In genomic region chr13:86831084-86831483, GRCh38 we compare ENCODE assay signal across 21 cellular contexts.
"Had no signal": no experiment of that assay in that cellular context is flagged by ENCODE, and none has a peak within 500 bp of the region (broad histone marks: within the 10 kb centered on the region; RNA-seq: fewer than 3 reads in every experiment).

No MANE protein-coding gene starts in this region.

- ATAC-seq: HepG2 had no signal

- H3K4me2 ChIP-seq: KMS-11 had no signal

- H3K9me3 ChIP-seq: SJSA1 had no signal

- H3K36me3 ChIP-seq: SJSA1 had no signal

- DNase-seq: IMR-90, NCI-H1092 treated with DMSO at 0.1 percent for 48 hours, NCI-H1436, NCI-H187, NCI-H2029, NCI-H2081 treated with DMSO at 0.1 percent for 48 hours, NCI-H2171, NCI-H226, NCI-H446, NCI-H510A, NCI-H524 treated with DMSO at 0.1 percent for 48 hours, NCI-H69, NCI-H774, Right ventricle myocardium superior, RPMI8226, SIG-M5, SW 1271 had no signal

- H3K27ac ChIP-seq: KMS-11, SJSA1, SK-N-MC had no signal

- H3K27me3 ChIP-seq: SJSA1 had no signal

- H3K4me1 ChIP-seq: SJSA1 had no signal

- H3K4me3 ChIP-seq: SJSA1, SK-N-MC had no signal

- H3K9ac ChIP-seq: KMS-11 had no signal
